Comparison of ENCODE assay signal across 19 cellular contexts in genomic region chr10:95628786-95629185, GRCh38. TPM values are rescaled to one million over a fixed set of nuclear protein-coding genes. Genes with fewer than 3 reads are reported as not detected.
DNase-seq lines count a peak whose midpoint lies in the region; TF ChIP-seq lines count a peak whose summit lies in the region.
"Had no signal": no experiment of that assay in that cellular context is flagged by ENCODE, and none has a peak within 500 bp of the region (broad histone marks: within the 10 kb centered on the region; RNA-seq: fewer than 3 reads in every experiment).

No MANE protein-coding gene starts in this region.

- POLR2A ChIA-PET in CD8-positive, alpha-beta memory T cell (lab: Charles Lee) = no interaction called here

- peaks cover 31% of the 10 kb centered on the region for H3K36me3 ChIP-seq in CD8-positive, alpha-beta memory T cell (ENCODE audit: insufficient read depth, low read length)
- H3K36me3 ChIP-seq in endodermal cell (ENCODE audit: control insufficient read depth, insufficient read depth, low read length) = peaks cover 90% of the 10 kb centered on the region

- H3K27ac Mint-ChIP-seq in CD8-positive, alpha-beta memory T cell = peak overlapping the region in 3 of 8 donors; percentile 18 to 59 (median 32)
- no peak overlapping the region for H3K27ac Mint-ChIP-seq in endodermal cell
- H3K27ac Mint-ChIP-seq: activated naive CD4-positive, alpha-beta T cell treated with anti-CD3 and anti-CD28 coated beads, Interleukin-2, amount 50 U/mL, for 24 hours; CD4-positive, alpha-beta T cell; stimulated activated naive CD8-positive, alpha-beta T cell treated with anti-CD3 and anti-CD28 coated beads, Interleukin-15, Interleukin-2, amounts not matched to agents 100 ng/mL and 50 ng/mL, for 24 hours had no signal

- H3K4me1 Mint-ChIP-seq in CD8-positive, alpha-beta memory T cell = no peaks in the 10 kb centered on the region
- peaks cover 9% of the 10 kb centered on the region for H3K4me1 Mint-ChIP-seq in endodermal cell
- H3K4me1 Mint-ChIP-seq: activated naive CD4-positive, alpha-beta T cell treated with anti-CD3 and anti-CD28 coated beads, Interleukin-2, amount 50 U/mL, for 24 hours; brain had no signal

- no peaks in the 10 kb centered on the region for H3K9me3 Mint-ChIP-seq in CD8-positive, alpha-beta memory T cell
- no peaks in the 10 kb centered on the region for H3K9me3 Mint-ChIP-seq in endodermal cell
- H3K9me3 Mint-ChIP-seq: activated naive CD4-positive, alpha-beta T cell treated with anti-CD3 and anti-CD28 coated beads, Interleukin-2, amount 50 U/mL, for 24 hours; brain; CD4-positive, alpha-beta T cell; stimulated activated naive CD8-positive, alpha-beta T cell treated with anti-CD3 and anti-CD28 coated beads, Interleukin-15, Interleukin-2, amounts not matched to agents 100 ng/mL and 50 ng/mL, for 24 hours had no signal

- no peak overlapping the region for H3K27ac ChIP-seq in CD8-positive, alpha-beta memory T cell (ENCODE audit: low read depth, low read length)
- H3K27ac ChIP-seq in endodermal cell (ENCODE audit: low read depth, low read length) = no peak overlapping the region
- H3K27ac ChIP-seq: dorsolateral prefrontal cortex, upper lobe of right lung had no signal

- no peak overlapping the region for H3K4me3 Mint-ChIP-seq in CD8-positive, alpha-beta memory T cell
- H3K4me3 Mint-ChIP-seq in endodermal cell = no peak overlapping the region
- H3K4me3 Mint-ChIP-seq: activated naive CD4-positive, alpha-beta T cell treated with anti-CD3 and anti-CD28 coated beads, Interleukin-2, amount 50 U/mL, for 24 hours; brain; CD4-positive, alpha-beta T cell; stimulated activated naive CD8-positive, alpha-beta T cell treated with anti-CD3 and anti-CD28 coated beads, Interleukin-15, Interleukin-2, amounts not matched to agents 100 ng/mL and 50 ng/mL, for 24 hours had no signal

- no peak overlapping the region for H3K4me3 ChIP-seq in AG10803 (ENCODE audit: low read length)
- H3K4me3 ChIP-seq in epithelial cell of proximal tubule (ENCODE audit: low read depth, low read length) = peak overlapping the region; percentile 5
- no peak overlapping the region for H3K4me3 ChIP-seq in CD8-positive, alpha-beta memory T cell (ENCODE audit: low read length)
- no peak overlapping the region for H3K4me3 ChIP-seq in endodermal cell (ENCODE audit: low read length)
- H3K4me3 ChIP-seq: dorsolateral prefrontal cortex, MG63, upper lobe of right lung had no signal

- no peaks in the 10 kb centered on the region for H3K27me3 Mint-ChIP-seq in CD8-positive, alpha-beta memory T cell
- no peaks in the 10 kb centered on the region for H3K27me3 Mint-ChIP-seq in endodermal cell (ENCODE audit: insufficient read depth)
- H3K27me3 Mint-ChIP-seq: activated naive CD4-positive, alpha-beta T cell treated with anti-CD3 and anti-CD28 coated beads, Interleukin-2, amount 50 U/mL, for 24 hours; brain; CD4-positive, alpha-beta T cell; stimulated activated naive CD8-positive, alpha-beta T cell treated with anti-CD3 and anti-CD28 coated beads, Interleukin-15, Interleukin-2, amounts not matched to agents 100 ng/mL and 50 ng/mL, for 24 hours had no signal

- no peaks in the 10 kb centered on the region for H3K4me1 ChIP-seq in CD8-positive, alpha-beta memory T cell (ENCODE audit: insufficient read depth, low read length)
- H3K4me1 ChIP-seq in endodermal cell (ENCODE audit: control insufficient read depth, insufficient read depth, low read length) = peaks cover 8% of the 10 kb centered on the region
- H3K4me1 ChIP-seq: upper lobe of right lung had no signal

- no peak overlapping the region for H3K9ac ChIP-seq in endodermal cell (ENCODE audit: extremely low read depth, low read length, poor library complexity, severe bottlenecking)

- no peaks in the 10 kb centered on the region for H3K9me3 ChIP-seq in CD8-positive, alpha-beta memory T cell (ENCODE audit: low read length)
- no peaks in the 10 kb centered on the region for H3K9me3 ChIP-seq in endodermal cell (ENCODE audit: control insufficient read depth, low read length)
- H3K9me3 ChIP-seq: MG63, upper lobe of right lung had no signal

- peaks cover 24 to 90% (median 36%) of the 10 kb centered on the region in 3 donors for H3K36me3 Mint-ChIP-seq in CD8-positive, alpha-beta memory T cell
- H3K36me3 Mint-ChIP-seq in endodermal cell (ENCODE audit: low read depth) = peaks cover 69% of the 10 kb centered on the region

- H3K27me3 ChIP-seq in CD8-positive, alpha-beta memory T cell (ENCODE audit: insufficient read depth, low read length, poor library complexity, severe bottlenecking) = no peaks in the 10 kb centered on the region
- no peaks in the 10 kb centered on the region for H3K27me3 ChIP-seq in endodermal cell (ENCODE audit: control insufficient read depth, insufficient read depth, low read length, poor library complexity, severe bottlenecking)
- H3K27me3 ChIP-seq: dorsolateral prefrontal cortex, MG63, upper lobe of right lung had no signal

- no peak for TF ChIP-seq CTCF in AG10803 (conservative IDR thresholded peaks at IDR 0.05; ENCODE audit: low read length)
- TF ChIP-seq CTCF in epithelial cell of proximal tubule (conservative IDR thresholded peaks at IDR 0.05; ENCODE audit: low read depth, low read length) = no peak
- TF ChIP-seq CTCF in endodermal cell (conservative IDR thresholded peaks at IDR 0.05) = no peak

- DNase-seq in AG10803 (ENCODE audit: low read depth) (peak; percentile 5), NCI-H69 (lab: John Stamatoyannopoulos, UW) (peak; percentile 15), epithelial cell of proximal tubule (ENCODE audit: low read depth) (peak; percentile 74), mucosa of gallbladder (ENCODE audit: low spot score) (peak; percentile 54), endodermal cell (no peak), NCI-H1417 treated with DMSO at 0.1 percent for 48 hours (lab: John Stamatoyannopoulos, UW) (no peak), retina (no peak)
- no peak for DNase-seq in CD8-positive, alpha-beta memory T cell
- DNase-seq: activated T-cell treated with anti-CD3 and anti-CD28 coated beads, Interleukin-2, amount 50 U/mL, for 1 hour; CD4-positive, alpha-beta T cell; dorsolateral prefrontal cortex; EL; left cardiac atrium; MG63; NCI-H187 treated with DMSO at 0.1 percent for 48 hours; upper lobe of right lung had no signal

- WGBS in endodermal cell (ENCODE audit: insufficient coverage in 1 of 2, insufficient read length in 1 of 2), 2 experiments = 100% methylated on average over 1 of the region's 1 CpG; no CpG with 5 or more reads in 1 of the 2 experiments

- CTCF ChIA-PET in CD8-positive, alpha-beta memory T cell (lab: Charles Lee) = no interaction called here

RNA-seq across cellular contexts. Expression of gene ALDH18A1, which starts 27.7 kb away (rescaled TPM):
- total RNA-seq in epithelial cell of proximal tubule (82.5 and 91.8 TPM in 2 replicates), mucosa of gallbladder (95.4 TPM), endodermal cell (100 to 1,000 TPM in 1 of 2 donors, 10 to 100 TPM in 1; 81.0 to 130 TPM)
- 10 to 100 TPM; 89.1 to 89.6 TPM for total RNA-seq in CD8-positive, alpha-beta memory T cell
- 66.9 TPM for polyA plus RNA-seq in CD8-positive, alpha-beta memory T cell
- polyA plus RNA-seq in endodermal cell (2013, experiment 1 of 2) = 71.0 TPM
- 66.7 TPM for polyA plus RNA-seq in endodermal cell (2013, experiment 2 of 2)

Comparison
In these comparisons a context has a peak if more than half of its experiments do, and no peak if none do; other contexts are left out.
1. DNase-seq: peak in AG10803 (single experiment), NCI-H69 (single experiment), epithelial cell of proximal tubule (single experiment) and mucosa of gallbladder (single experiment); none in CD8-positive, alpha-beta memory T cell (0 of 5), endodermal cell (single experiment), NCI-H1417 treated with DMSO at 0.1 percent for 48 hours (single experiment) and retina (single experiment).